In genomic region chr15:100596792-100597191, GRCh38 we compare ENCODE assay signal across 10 cellular contexts. TPM values are rescaled to one million over a fixed set of nuclear protein-coding genes. Genes with fewer than 3 reads are reported as not detected.
DNase-seq lines count a peak whose midpoint lies in the region; ATAC-seq and TF ChIP-seq lines count a peak whose summit lies in the region.
"Had no signal": no experiment of that assay in that cellular context is flagged by ENCODE, and none has a peak within 500 bp of the region (broad histone marks: within the 10 kb centered on the region; RNA-seq: fewer than 3 reads in every experiment).

No MANE protein-coding gene starts in this region.

- H3K27ac ChIP-seq in MM.1S (ENCODE audit: low read length), result no peak overlapping the region
- H3K27ac ChIP-seq: SJSA1 had no signal

- no peak overlapping the region for H2AFZ ChIP-seq in MM.1S (ENCODE audit: low read length)

- no peak for TF ChIP-seq CTCF in MM.1S (IDR thresholded peaks at IDR 0.05; ENCODE audit: low read length)

- ATAC-seq in GM19455 (IDR thresholded peaks at IDR 0.05; ENCODE audit: unreplicated experiment), result peak; percentile 73
- peak; percentile 83 for ATAC-seq in HG03460 (IDR thresholded peaks at IDR 0.05; ENCODE audit: unreplicated experiment)
- ATAC-seq in activated CD8-positive, alpha-beta memory T cell treated with anti-CD3 and anti-CD28 coated beads, Interleukin-2, amount 10 ng/mL, durations not matched to agents 7 days and 5 days, result peak; percentile 87
- no peak for ATAC-seq in left lobe of liver

- H3K9me3 Mint-ChIP-seq in activated CD8-positive, alpha-beta memory T cell treated with anti-CD3 and anti-CD28 coated beads, Interleukin-2, amount 10 ng/mL, durations not matched to agents 7 days and 5 days (ENCODE audit: low read depth), result no peaks in the 10 kb centered on the region
- H3K9me3 Mint-ChIP-seq in stimulated activated naive CD8-positive, alpha-beta T cell treated with anti-CD3 and anti-CD28 coated beads, Interleukin-15, Interleukin-2, amounts not matched to agents 100 ng/mL and 50 ng/mL, for 24 hours, result no peaks in the 10 kb centered on the region

- H3K4me1 Mint-ChIP-seq in activated CD8-positive, alpha-beta memory T cell treated with anti-CD3 and anti-CD28 coated beads, Interleukin-2, amount 10 ng/mL, durations not matched to agents 7 days and 5 days, result peaks cover 66% of the 10 kb centered on the region
- H3K4me1 Mint-ChIP-seq in stimulated activated naive CD8-positive, alpha-beta T cell treated with anti-CD3 and anti-CD28 coated beads, Interleukin-15, Interleukin-2, amounts not matched to agents 100 ng/mL and 50 ng/mL, for 24 hours (ENCODE audit: low read depth), result peaks cover 81% of the 10 kb centered on the region

- no peaks in the 10 kb centered on the region for H3K9me3 ChIP-seq in MM.1S (replicated peaks; ENCODE audit: insufficient read depth, low read length)

- no peaks in the 10 kb centered on the region for H3K27me3 ChIP-seq in MM.1S (replicated peaks; ENCODE audit: insufficient read depth, low read length)
- H3K27me3 ChIP-seq: SJSA1 had no signal

- no peak overlapping the region for H3K4me2 ChIP-seq in MM.1S (ENCODE audit: low read depth, low read length)

- H3F3A ChIP-seq in MM.1S (ENCODE audit: insufficient read depth, low read length), result no peaks in the 10 kb centered on the region; the same call in 1 of the 2 replicates

- H3K27me3 Mint-ChIP-seq in activated CD8-positive, alpha-beta memory T cell treated with anti-CD3 and anti-CD28 coated beads, Interleukin-2, amount 10 ng/mL, durations not matched to agents 7 days and 5 days, result no peaks in the 10 kb centered on the region
- H3K27me3 Mint-ChIP-seq in stimulated activated naive CD8-positive, alpha-beta T cell treated with anti-CD3 and anti-CD28 coated beads, Interleukin-15, Interleukin-2, amounts not matched to agents 100 ng/mL and 50 ng/mL, for 24 hours, result no peaks in the 10 kb centered on the region

- DNase-seq in activated CD8-positive, alpha-beta memory T cell treated with anti-CD3 and anti-CD28 coated beads, Interleukin-2, amount 10 ng/mL, durations not matched to agents 7 days and 5 days, result peak; percentile 98
- DNase-seq in kidney glomerular epithelial cell (lab: John Stamatoyannopoulos, UW), result peak; percentile 53
- DNase-seq in NCI-H1436 treated with DMSO at 0.1 percent for 48 hours (lab: John Stamatoyannopoulos, UW), result no peak
- DNase-seq in MM.1S, result no peak
- DNase-seq in left lobe of liver (ENCODE audit: low spot score), result no peak

- H3K4me3 ChIP-seq in MM.1S (ENCODE audit: low read length), result no peak overlapping the region
- H3K4me3 ChIP-seq: SJSA1 had no signal

- H3K27ac Mint-ChIP-seq in activated CD8-positive, alpha-beta memory T cell treated with anti-CD3 and anti-CD28 coated beads, Interleukin-2, amount 10 ng/mL, durations not matched to agents 7 days and 5 days, result peak overlapping the region; percentile 99
- H3K27ac Mint-ChIP-seq in stimulated activated naive CD8-positive, alpha-beta T cell treated with anti-CD3 and anti-CD28 coated beads, Interleukin-15, Interleukin-2, amounts not matched to agents 100 ng/mL and 50 ng/mL, for 24 hours, result peak overlapping the region; percentile 99
- H3K27ac Mint-ChIP-seq: nephron had no signal

- no peak overlapping the region for H3K9ac ChIP-seq in MM.1S (ENCODE audit: low read length)

- CTCF ChIA-PET in activated CD8-positive, alpha-beta memory T cell treated with anti-CD3 and anti-CD28 coated beads, Interleukin-2, amount 10 ng/mL, durations not matched to agents 7 days and 5 days (lab: Charles Lee), result interaction anchor here (0.7 to 2.5 kb wide), 9 partner anchors 23 to 688 kb away, joined by 3 to 14 read pairs (median 3); no protein-coding TSS in a partner anchor

- H4K20me1 ChIP-seq in MM.1S (ENCODE audit: insufficient read depth, low read length), result no peaks in the 10 kb centered on the region

- peaks cover 98% of the 10 kb centered on the region for H3K79me2 ChIP-seq in MM.1S (ENCODE audit: low read length)

- peaks cover 32% of the 10 kb centered on the region for H3K36me3 Mint-ChIP-seq in activated CD8-positive, alpha-beta memory T cell treated with anti-CD3 and anti-CD28 coated beads, Interleukin-2, amount 10 ng/mL, durations not matched to agents 7 days and 5 days
- peaks cover 52% of the 10 kb centered on the region for H3K36me3 Mint-ChIP-seq in stimulated activated naive CD8-positive, alpha-beta T cell treated with anti-CD3 and anti-CD28 coated beads, Interleukin-15, Interleukin-2, amounts not matched to agents 100 ng/mL and 50 ng/mL, for 24 hours (ENCODE audit: low read depth)

- no peaks in the 10 kb centered on the region for H3K36me3 ChIP-seq in MM.1S (replicated peaks; ENCODE audit: insufficient read depth, low read length)
- H3K36me3 ChIP-seq: SJSA1 had no signal

- H3K4me3 Mint-ChIP-seq in activated CD8-positive, alpha-beta memory T cell treated with anti-CD3 and anti-CD28 coated beads, Interleukin-2, amount 10 ng/mL, durations not matched to agents 7 days and 5 days, result peak overlapping the region; percentile 80
- H3K4me3 Mint-ChIP-seq in stimulated activated naive CD8-positive, alpha-beta T cell treated with anti-CD3 and anti-CD28 coated beads, Interleukin-15, Interleukin-2, amounts not matched to agents 100 ng/mL and 50 ng/mL, for 24 hours, result no peak overlapping the region

- no peaks in the 10 kb centered on the region for H3K9me2 ChIP-seq in MM.1S (replicated peaks; ENCODE audit: insufficient read depth, low read length)

- H3K4me1 ChIP-seq in MM.1S (ENCODE audit: low read length), result 0 out of 2 replicates have a peak, but pooled peaks cover 3% of the 10 kb centered on the region

RNA-seq across cellular contexts. Expression of gene LINS1, which starts 5.2 kb away (rescaled TPM):
- 10 to 100 TPM; 30.1 to 30.8 TPM for total RNA-seq in activated CD8-positive, alpha-beta memory T cell treated with anti-CD3 and anti-CD28 coated beads, Interleukin-2, amount 10 ng/mL, durations not matched to agents 7 days and 5 days
- total RNA-seq in left lobe of liver, result 4.2 TPM

RNA-seq across cellular contexts. Expression of gene ASB7, which starts 5.6 kb away (rescaled TPM):
- 10 to 100 TPM; 17.9 to 22.1 TPM for total RNA-seq in activated CD8-positive, alpha-beta memory T cell treated with anti-CD3 and anti-CD28 coated beads, Interleukin-2, amount 10 ng/mL, durations not matched to agents 7 days and 5 days
- 7.3 TPM for total RNA-seq in left lobe of liver

Comparison
In these comparisons a context has a peak if more than half of its experiments do, and no peak if none do; other contexts are left out.
1. DNase-seq: peak in activated CD8-positive, alpha-beta memory T cell treated with anti-CD3 and anti-CD28 coated beads, Interleukin-2, amount 10 ng/mL, durations not matched to agents 7 days and 5 days (single experiment) and kidney glomerular epithelial cell (single experiment); none in NCI-H1436 treated with DMSO at 0.1 percent for 48 hours (single experiment), MM.1S (single experiment) and left lobe of liver (single experiment).